ENCODE assay signal across 16 cellular contexts in the genomic region with DNA sequence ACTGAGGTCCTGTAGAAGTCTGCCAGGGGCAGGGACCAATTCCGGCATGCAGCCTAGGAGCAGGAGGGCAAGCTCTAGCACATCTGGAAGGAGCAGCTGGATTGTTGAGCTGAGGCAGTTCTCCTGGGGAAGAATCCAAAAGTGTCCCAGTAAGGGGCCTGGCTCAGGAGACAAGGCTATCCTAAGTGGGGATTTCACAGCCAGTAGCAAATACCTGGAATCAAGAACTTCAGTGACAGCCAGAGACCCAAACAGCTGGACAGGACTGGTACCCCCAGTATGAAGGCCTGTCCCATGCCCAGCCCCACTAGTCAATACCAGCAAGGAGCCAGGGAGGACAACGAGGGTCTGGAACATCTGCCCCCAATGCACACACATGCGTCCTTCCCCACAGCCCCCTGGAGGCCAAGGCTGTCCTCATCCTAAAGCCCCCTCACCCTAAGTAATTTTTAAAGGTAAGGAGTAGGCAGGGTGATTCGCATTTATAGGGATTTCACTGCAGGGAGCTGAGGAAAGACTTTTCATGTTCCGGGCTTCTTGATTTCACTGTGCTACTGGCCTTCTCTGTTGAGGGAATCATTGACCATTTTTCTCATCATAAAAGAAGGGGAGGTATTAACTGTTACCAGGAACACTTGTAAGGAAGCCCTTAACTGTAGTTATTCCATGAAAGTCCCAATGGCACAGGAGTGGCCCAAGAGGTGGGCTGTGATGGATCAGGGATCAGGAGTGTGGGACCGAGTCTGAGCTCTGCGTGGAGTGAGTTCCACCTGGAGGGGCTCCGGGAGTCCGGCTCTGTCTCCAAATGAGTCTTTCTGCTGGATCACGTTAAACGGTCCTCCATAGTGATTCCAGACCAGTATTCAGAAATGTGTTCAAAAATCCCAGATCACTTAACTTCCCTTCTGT. TPM values are rescaled to one million over a fixed set of nuclear protein-coding genes. Genes with fewer than 3 reads are reported as not detected.
A peak's percentile ranks its signal among the peaks of the same experiment; 100 is the strongest.
DNase-seq lines count a peak whose midpoint lies in the region; ATAC-seq and TF ChIP-seq lines count a peak whose summit lies in the region.
"Had no signal": no experiment of that assay in that cellular context is flagged by ENCODE, and none has a peak within 500 bp of the region (broad histone marks: within the 10 kb centered on the region; RNA-seq: fewer than 3 reads in every experiment).

No MANE protein-coding gene starts in this region.

- H3K4me3 Mint-ChIP-seq in activated naive CD8-positive, alpha-beta T cell: peak overlapping the region; percentile 13
- no peak overlapping the region for H3K4me3 Mint-ChIP-seq in activated naive CD8-positive, alpha-beta T cell treated with anti-CD3 and anti-CD28 coated beads, Interleukin-2, amount 50 U/mL, for 24 hours

- no peak for ATAC-seq in activated naive CD8-positive, alpha-beta T cell treated with anti-CD3 and anti-CD28 coated beads, Interleukin-2, amount 50 U/mL, for 24 hours
- ATAC-seq in Panc1: no peak
- no peak for ATAC-seq in HG03135 (IDR thresholded peaks at IDR 0.05; ENCODE audit: unreplicated experiment)
- ATAC-seq in HG03460 (IDR thresholded peaks at IDR 0.05; ENCODE audit: unreplicated experiment): no peak
- ATAC-seq: A549 had no signal

- H3K4me3 ChIP-seq in Panc1 (ENCODE audit: low read depth in 2 of 2, low read length in 2 of 2) (no peak overlapping the region), mesenchymal stem cell (ENCODE audit: insufficient read depth in 1 of 2, low read depth in 1 of 2, low read length in 2 of 2) (no peak overlapping the region)
- H3K4me3 ChIP-seq: A549, SK-N-MC had no signal

- in situ Hi-C loops in Panc1 (cut with HindIII; ENCODE audit: low pct_unique_long_range_greater_than_20kb, low sequenced_read_pairs): no loop called here

- H3K9me3 Mint-ChIP-seq in activated naive CD8-positive, alpha-beta T cell (ENCODE audit: low read depth): no peaks in the 10 kb centered on the region
- no peaks in the 10 kb centered on the region for H3K9me3 Mint-ChIP-seq in activated naive CD8-positive, alpha-beta T cell treated with anti-CD3 and anti-CD28 coated beads, Interleukin-2, amount 50 U/mL, for 24 hours
- H3K9me3 Mint-ChIP-seq: CD8-positive, alpha-beta memory T cell had no signal

- H3K14ac ChIP-seq in mesenchymal stem cell (ENCODE audit: low read length in 2 of 2): no peak overlapping the region

- H4K91ac ChIP-seq in mesenchymal stem cell (ENCODE audit: low read length): no peak overlapping the region

- no peaks in the 10 kb centered on the region for H3K79me1 ChIP-seq in mesenchymal stem cell (replicated peaks; ENCODE audit: low read length, poor library complexity, severe bottlenecking)

- no peaks in the 10 kb centered on the region for H3K27me3 Mint-ChIP-seq in activated naive CD8-positive, alpha-beta T cell
- peaks cover 3% of the 10 kb centered on the region for H3K27me3 Mint-ChIP-seq in activated naive CD8-positive, alpha-beta T cell treated with anti-CD3 and anti-CD28 coated beads, Interleukin-2, amount 50 U/mL, for 24 hours

- no TSS peak for BruUV-seq in Panc1 (replicated peaks; lab: Mats Ljungman, UMichigan)

- H3K4me1 ChIP-seq in Panc1 (ENCODE audit: control insufficient read depth, insufficient read depth, low read length) (peaks cover 32% of the 10 kb centered on the region), mesenchymal stem cell (ENCODE audit: control insufficient read depth, insufficient read depth, low read depth, low read length) (peaks cover 5% of the 10 kb centered on the region)

- H2AK5ac ChIP-seq in mesenchymal stem cell (ENCODE audit: low read length, severe bottlenecking): peak overlapping the region; percentile 23

- no peak overlapping the region for H4K8ac ChIP-seq in mesenchymal stem cell (ENCODE audit: low read length)

- H3K18ac ChIP-seq in mesenchymal stem cell (ENCODE audit: low read depth in 1 of 2, low read length in 2 of 2): no peak overlapping the region

- H3K9me3 ChIP-seq in Panc1 (ENCODE audit: control insufficient read depth, insufficient read depth, low read depth, low read length) (no peaks in the 10 kb centered on the region), mesenchymal stem cell (ENCODE audit: control insufficient read depth, low read length) (no peaks in the 10 kb centered on the region)
- H3K9me3 ChIP-seq: A549 had no signal

- no peak overlapping the region for H2BK120ac ChIP-seq in mesenchymal stem cell (ENCODE audit: low read depth, low read length)

- DNase-seq in activated naive CD8-positive, alpha-beta T cell treated with anti-CD3 and anti-CD28 coated beads, Interleukin-2, amount 50 U/mL, for 24 hours: no peak
- no peak for DNase-seq in Panc1 (ENCODE audit: low read depth, low spot score)
- no peak for DNase-seq in mesenchymal stem cell
- DNase-seq in NCI-H1048 (lab: John Stamatoyannopoulos, UW): no peak
- DNase-seq: C1 segment of cervical spinal cord; CD8-positive, alpha-beta memory T cell; NCI-H1105; NCI-H2081 treated with DMSO at 0.1 percent for 48 hours; NCI-H446 treated with DMSO at 0.1 percent for 48 hours; NK-92 treated with Interleukin-12 subunit alpha and Interleukin-12 subunit beta, amount 100 ng/mL, for 24 hours; SHP77 had no signal

- H3K36me3 Mint-ChIP-seq in activated naive CD8-positive, alpha-beta T cell: peaks cover 6% of the 10 kb centered on the region
- H3K36me3 Mint-ChIP-seq in activated naive CD8-positive, alpha-beta T cell treated with anti-CD3 and anti-CD28 coated beads, Interleukin-2, amount 50 U/mL, for 24 hours (ENCODE audit: low read depth): peaks cover 12% of the 10 kb centered on the region

- no peak overlapping the region for H2BK5ac ChIP-seq in mesenchymal stem cell (ENCODE audit: low read depth, low read length, poor library complexity, severe bottlenecking)

- peaks cover 39% of the 10 kb centered on the region for H3K4me1 Mint-ChIP-seq in activated naive CD8-positive, alpha-beta T cell (ENCODE audit: low read depth)
- peaks cover 37% of the 10 kb centered on the region for H3K4me1 Mint-ChIP-seq in activated naive CD8-positive, alpha-beta T cell treated with anti-CD3 and anti-CD28 coated beads, Interleukin-2, amount 50 U/mL, for 24 hours

- no peak for TF ChIP-seq CTCF in Panc1 (IDR thresholded peaks at IDR 0.05)

- intact Hi-C loops in Panc1 (cut with micrococcal nuclease; ENCODE audit: unreplicated experiment): loop anchor here (10.0 kb wide), 1 partner anchor 340 kb away; the partner anchor contains the start of gene LRRK1

- H3K23ac ChIP-seq in mesenchymal stem cell (ENCODE audit: low read length in 2 of 2): no peak overlapping the region

- H2AFZ ChIP-seq in mesenchymal stem cell (ENCODE audit: low read depth, low read length): no peak overlapping the region

- CTCF ChIA-PET in Panc1 (lab: Charles Lee): interaction anchor here (0.7 kb wide), 1 partner anchor 153 kb away, joined by 3 read pairs; no protein-coding TSS in a partner anchor

- H3K27ac Mint-ChIP-seq in activated naive CD8-positive, alpha-beta T cell: peak overlapping the region; percentile 46
- no peak overlapping the region for H3K27ac Mint-ChIP-seq in activated naive CD8-positive, alpha-beta T cell treated with anti-CD3 and anti-CD28 coated beads, Interleukin-2, amount 50 U/mL, for 24 hours

- H2BK15ac ChIP-seq in mesenchymal stem cell (ENCODE audit: low read depth, poor library complexity, severe bottlenecking): no peak overlapping the region

- H3K9ac ChIP-seq in mesenchymal stem cell (ENCODE audit: low read length): no peak overlapping the region

- H3K27ac ChIP-seq in Panc1 (ENCODE audit: low read length) (peak overlapping the region; percentile 36; the same call in 1 of the 2 replicates), mesenchymal stem cell (ENCODE audit: low read length, poor library complexity, severe bottlenecking) (no peak overlapping the region)
- H3K27ac ChIP-seq: A549, SK-N-MC had no signal

- H3K36me3 ChIP-seq in Panc1 (ENCODE audit: control insufficient read depth, insufficient read depth, low read length): no peaks in the 10 kb centered on the region; the same call in 1 of the 2 replicates
- no peaks in the 10 kb centered on the region for H3K36me3 ChIP-seq in mesenchymal stem cell (ENCODE audit: control insufficient read depth in 1 of 2, insufficient read depth in 2 of 2, low read depth in 1 of 2, low read length in 2 of 2)

- H2BK12ac ChIP-seq in mesenchymal stem cell (ENCODE audit: low read length in 2 of 2): peak overlapping the region in 1 of 2 experiments; percentile 6

- H3K4ac ChIP-seq in mesenchymal stem cell (ENCODE audit: low read depth in 1 of 2, low read length in 2 of 2): no peak overlapping the region

- no peaks in the 10 kb centered on the region for H3K27me3 ChIP-seq in Panc1 (ENCODE audit: control insufficient read depth, insufficient read depth, low read length)
- peaks cover 0 to 7% of the 10 kb centered on the region in 2 experiments for H3K27me3 ChIP-seq in mesenchymal stem cell (ENCODE audit: control insufficient read depth in 1 of 2, insufficient read depth in 1 of 2, low read length in 2 of 2)

- no peak overlapping the region for H3K4me2 ChIP-seq in mesenchymal stem cell (ENCODE audit: low read length, poor library complexity, severe bottlenecking)
- H3K4me2 ChIP-seq: A549 had no signal

- POLR2A ChIA-PET in Panc1 (lab: Charles Lee): no interaction called here

- 98% methylated on average over 9 of the region's 11 CpGs for WGBS in mesenchymal stem cell

RNA-seq across cellular contexts. Expression of gene CHSY1, which starts 2.6 kb away (rescaled TPM):
- total RNA-seq in Panc1 (2021; ENCODE audit: unreplicated experiment): 50.8 TPM
- 21.5 TPM for polyA plus RNA-seq in Panc1 (2012; ENCODE audit: insufficient read length)
- polyA plus RNA-seq in mesenchymal stem cell (2013, experiment 1 of 2): 30.7 TPM
- 32.2 TPM for polyA plus RNA-seq in mesenchymal stem cell (2013, experiment 2 of 2)

RNA-seq across cellular contexts. Expression of gene SELENOS, which starts 22.9 kb away (rescaled TPM):
- total RNA-seq in Panc1 (2021; ENCODE audit: unreplicated experiment): 74.9 TPM
- polyA plus RNA-seq in Panc1 (2012; ENCODE audit: insufficient read length): 55.4 TPM
- polyA plus RNA-seq in mesenchymal stem cell (2013, experiment 1 of 2): 89.5 TPM
- polyA plus RNA-seq in mesenchymal stem cell (2013, experiment 2 of 2): 95.2 TPM

RNA-seq across cellular contexts. Expression of gene SNRPA1, which starts 40.6 kb away (rescaled TPM):
- 98.0 TPM for total RNA-seq in Panc1 (2021; ENCODE audit: unreplicated experiment)
- polyA plus RNA-seq in Panc1 (2012; ENCODE audit: insufficient read length): 134 TPM
- polyA plus RNA-seq in mesenchymal stem cell (2013, experiment 1 of 2): 40.4 TPM
- 42.2 TPM for polyA plus RNA-seq in mesenchymal stem cell (2013, experiment 2 of 2)
